In genomic region chr4:153535735-153536494, GRCh38 we compare ENCODE assay signal across 10 cellular contexts.
DNase-seq lines count a peak whose midpoint lies in the region; ATAC-seq and TF ChIP-seq lines count a peak whose summit lies in the region.
"Had no signal": no experiment of that assay in that cellular context is flagged by ENCODE, and none has a peak within 500 bp of the region (broad histone marks: within the 10 kb centered on the region; RNA-seq: fewer than 3 reads in every experiment).

No MANE protein-coding gene starts in this region.

- peaks cover 66% of the 10 kb centered on the region for H3K4me1 Mint-ChIP-seq in activated naive CD4-positive, alpha-beta T cell treated with anti-CD3 and anti-CD28 coated beads, Interleukin-2, amount 10 ng/mL, durations not matched to agents 7 days and 5 days
- H3K4me1 Mint-ChIP-seq in stimulated activated naive CD8-positive, alpha-beta T cell treated with anti-CD3 and anti-CD28 coated beads, Interleukin-15, amount 100 ng/mL, for 72 hours = peaks cover 89% of the 10 kb centered on the region
- H3K4me1 Mint-ChIP-seq in progenitor cell of endocrine pancreas (ENCODE audit: low read depth) = peaks cover 16% of the 10 kb centered on the region

- peak overlapping the region; percentile 39 to 88 for H3K27ac Mint-ChIP-seq in activated naive CD4-positive, alpha-beta T cell treated with anti-CD3 and anti-CD28 coated beads, Interleukin-2, amount 50 U/mL, for 72 hours
- no peak overlapping the region for H3K27ac Mint-ChIP-seq in activated naive CD4-positive, alpha-beta T cell treated with anti-CD3 and anti-CD28 coated beads, Interleukin-2, amount 10 ng/mL, durations not matched to agents 7 days and 5 days
- H3K27ac Mint-ChIP-seq in stimulated activated naive CD8-positive, alpha-beta T cell treated with anti-CD3 and anti-CD28 coated beads, Interleukin-15, amount 100 ng/mL, for 72 hours = peak overlapping the region; percentile 77 to 85
- H3K27ac Mint-ChIP-seq in progenitor cell of endocrine pancreas = no peak overlapping the region

- no peak for ATAC-seq in activated naive CD4-positive, alpha-beta T cell treated with anti-CD3 and anti-CD28 coated beads, Interleukin-2, amount 50 U/mL, for 72 hours
- no peak for ATAC-seq in stimulated activated naive CD8-positive, alpha-beta T cell treated with anti-CD3 and anti-CD28 coated beads, Interleukin-15, amount 100 ng/mL, for 72 hours
- ATAC-seq in GM18868 (IDR thresholded peaks at IDR 0.05; ENCODE audit: unreplicated experiment) = no peak

- H3K4me3 Mint-ChIP-seq in activated naive CD4-positive, alpha-beta T cell treated with anti-CD3 and anti-CD28 coated beads, Interleukin-2, amount 10 ng/mL, durations not matched to agents 7 days and 5 days = no peak overlapping the region
- H3K4me3 Mint-ChIP-seq in stimulated activated naive CD8-positive, alpha-beta T cell treated with anti-CD3 and anti-CD28 coated beads, Interleukin-15, amount 100 ng/mL, for 72 hours = peak overlapping the region in 1 of 2 donors; percentile 16
- no peak overlapping the region for H3K4me3 Mint-ChIP-seq in progenitor cell of endocrine pancreas (ENCODE audit: low read depth)

- DNase-seq in activated naive CD4-positive, alpha-beta T cell treated with anti-CD3 and anti-CD28 coated beads, Interleukin-2, amount 50 U/mL, for 72 hours (ENCODE audit: low spot score in 2 of 2) = no peak
- no peak for DNase-seq in activated naive CD4-positive, alpha-beta T cell treated with anti-CD3 and anti-CD28 coated beads, Interleukin-2, amount 10 ng/mL, durations not matched to agents 7 days and 5 days
- DNase-seq in RPMI7951 (ENCODE audit: low read depth) = peak; percentile 7
- DNase-seq in fibroblast of gingiva (ENCODE audit: low read depth) = peak; percentile 62
- DNase-seq in stimulated activated naive CD8-positive, alpha-beta T cell treated with anti-CD3 and anti-CD28 coated beads, Interleukin-15, amount 100 ng/mL, for 72 hours = no peak
- DNase-seq in DMS79 treated with DMSO at 0.1 percent for 48 hours (lab: John Stamatoyannopoulos, UW) = no peak
- no peak for DNase-seq in progenitor cell of endocrine pancreas (ENCODE audit: low spot score, unreplicated experiment)
- DNase-seq: activated CD4-positive, alpha-beta T cell treated with anti-CD3 and anti-CD28 coated beads for 48 hours; NCI-H2171 had no signal

- peaks cover 0 to 24% of the 10 kb centered on the region in 2 donors for H3K36me3 Mint-ChIP-seq in activated naive CD4-positive, alpha-beta T cell treated with anti-CD3 and anti-CD28 coated beads, Interleukin-2, amount 50 U/mL, for 72 hours
- H3K36me3 Mint-ChIP-seq in activated naive CD4-positive, alpha-beta T cell treated with anti-CD3 and anti-CD28 coated beads, Interleukin-2, amount 10 ng/mL, durations not matched to agents 7 days and 5 days = peaks cover 43% of the 10 kb centered on the region
- peaks cover 1% of the 10 kb centered on the region for H3K36me3 Mint-ChIP-seq in progenitor cell of endocrine pancreas (ENCODE audit: insufficient read depth)

- H3K27me3 Mint-ChIP-seq in activated naive CD4-positive, alpha-beta T cell treated with anti-CD3 and anti-CD28 coated beads, Interleukin-2, amount 10 ng/mL, durations not matched to agents 7 days and 5 days = no peaks in the 10 kb centered on the region
- no peaks in the 10 kb centered on the region for H3K27me3 Mint-ChIP-seq in stimulated activated naive CD8-positive, alpha-beta T cell treated with anti-CD3 and anti-CD28 coated beads, Interleukin-15, amount 100 ng/mL, for 72 hours
- no peaks in the 10 kb centered on the region for H3K27me3 Mint-ChIP-seq in progenitor cell of endocrine pancreas

- H3K9me3 Mint-ChIP-seq in activated naive CD4-positive, alpha-beta T cell treated with anti-CD3 and anti-CD28 coated beads, Interleukin-2, amount 50 U/mL, for 72 hours = no peaks in the 10 kb centered on the region
- H3K9me3 Mint-ChIP-seq in activated naive CD4-positive, alpha-beta T cell treated with anti-CD3 and anti-CD28 coated beads, Interleukin-2, amount 10 ng/mL, durations not matched to agents 7 days and 5 days = no peaks in the 10 kb centered on the region
- H3K9me3 Mint-ChIP-seq in stimulated activated naive CD8-positive, alpha-beta T cell treated with anti-CD3 and anti-CD28 coated beads, Interleukin-15, amount 100 ng/mL, for 72 hours = no peaks in the 10 kb centered on the region
- no peaks in the 10 kb centered on the region for H3K9me3 Mint-ChIP-seq in progenitor cell of endocrine pancreas (ENCODE audit: low read depth)

- no peak for TF ChIP-seq CTCF in progenitor cell of endocrine pancreas (IDR thresholded peaks at IDR 0.05; ENCODE audit: unreplicated experiment)

- CTCF ChIA-PET in activated naive CD4-positive, alpha-beta T cell treated with anti-CD3 and anti-CD28 coated beads, Interleukin-2, amount 10 ng/mL, durations not matched to agents 7 days and 5 days (lab: Charles Lee) = interaction anchor here (0.6 to 1.9 kb wide), 12 partner anchors 13 to 190 kb away, joined by 3 to 6 read pairs (median 3); partner anchors contain the start of gene TMEM131L

Comparison
In these comparisons a context has a peak if more than half of its experiments do, and no peak if none do; other contexts are left out.
1. H3K27ac Mint-ChIP-seq: peak in activated naive CD4-positive, alpha-beta T cell treated with anti-CD3 and anti-CD28 coated beads, Interleukin-2, amount 50 U/mL, for 72 hours (2 of 2) and stimulated activated naive CD8-positive, alpha-beta T cell treated with anti-CD3 and anti-CD28 coated beads, Interleukin-15, amount 100 ng/mL, for 72 hours (2 of 2); none in activated naive CD4-positive, alpha-beta T cell treated with anti-CD3 and anti-CD28 coated beads, Interleukin-2, amount 10 ng/mL, durations not matched to agents 7 days and 5 days (single experiment) and progenitor cell of endocrine pancreas (single experiment).
2. DNase-seq: peak in RPMI7951 (single experiment) and fibroblast of gingiva (single experiment); none in activated naive CD4-positive, alpha-beta T cell treated with anti-CD3 and anti-CD28 coated beads, Interleukin-2, amount 50 U/mL, for 72 hours (0 of 2), activated naive CD4-positive, alpha-beta T cell treated with anti-CD3 and anti-CD28 coated beads, Interleukin-2, amount 10 ng/mL, durations not matched to agents 7 days and 5 days (single experiment), stimulated activated naive CD8-positive, alpha-beta T cell treated with anti-CD3 and anti-CD28 coated beads, Interleukin-15, amount 100 ng/mL, for 72 hours (0 of 2), DMS79 treated with DMSO at 0.1 percent for 48 hours (single experiment) and progenitor cell of endocrine pancreas (single experiment).